In genomic region chr10:11035318-11035920, GRCh38 we compare ENCODE assay signal across 12 cellular contexts. TPM values are rescaled to one million over a fixed set of nuclear protein-coding genes. Genes with fewer than 3 reads are reported as not detected.
DNase-seq lines count a peak whose midpoint lies in the region; ATAC-seq and TF ChIP-seq lines count a peak whose summit lies in the region.
"Had no signal": no experiment of that assay in that cellular context is flagged by ENCODE, and none has a peak within 500 bp of the region (broad histone marks: within the 10 kb centered on the region; RNA-seq: fewer than 3 reads in every experiment).

No MANE protein-coding gene starts in this region.

- H3K27me3 ChIP-seq in BJ (ENCODE audit: control insufficient read depth, insufficient read depth, low read length) (no peaks in the 10 kb centered on the region), fibroblast of lung (ENCODE audit: control insufficient read depth, insufficient read depth, low read length) (no peaks in the 10 kb centered on the region), mesendoderm (ENCODE audit: insufficient read depth, low read length, poor library complexity) (no peaks in the 10 kb centered on the region)
- H3K27me3 ChIP-seq: testis had no signal

- ATAC-seq in HG02840 (IDR thresholded peaks at IDR 0.05; ENCODE audit: low FRiP score, unreplicated experiment) (no peak), GM19395 (IDR thresholded peaks at IDR 0.05; ENCODE audit: unreplicated experiment) (no peak)
- ATAC-seq: body of pancreas had no signal

- no peak overlapping the region for H3K9ac ChIP-seq in fibroblast of lung (ENCODE audit: insufficient read depth, low read length)
- peak overlapping the region; percentile 13 for H3K9ac ChIP-seq in mesendoderm (ENCODE audit: low read length)

- H4K8ac ChIP-seq in mesendoderm (ENCODE audit: low read depth, low read length) = no peak overlapping the region

- H3K4ac ChIP-seq in mesendoderm (ENCODE audit: low read depth, low read length) = no peak overlapping the region

- no peaks in the 10 kb centered on the region for H3K79me1 ChIP-seq in mesendoderm (ENCODE audit: low read length)

- H3K9me3 ChIP-seq in fibroblast of lung (ENCODE audit: control insufficient read depth, insufficient read depth, low read depth, low read length) = no peaks in the 10 kb centered on the region
- H3K9me3 ChIP-seq: body of pancreas, testis had no signal

- H3K27ac ChIP-seq in fibroblast of lung (ENCODE audit: insufficient read depth, low read length) = no peak overlapping the region
- peak overlapping the region; percentile 64 for H3K27ac ChIP-seq in mesendoderm (ENCODE audit: low read depth, low read length)
- H3K27ac ChIP-seq: body of pancreas, testis, WERI-Rb-1 had no signal

- H3K79me2 ChIP-seq in fibroblast of lung (ENCODE audit: control insufficient read depth, insufficient read depth, low read length) (no peaks in the 10 kb centered on the region), mesendoderm (ENCODE audit: control insufficient read depth, insufficient read depth, low read length) (no peaks in the 10 kb centered on the region)

- POLR2A ChIA-PET in BJ (lab: Charles Lee) = interaction anchor here (0.5 kb wide), 1 partner anchor 430 kb away, joined by 3 read pairs; no protein-coding TSS in a partner anchor

- peak overlapping the region; percentile 45 for H3K56ac ChIP-seq in mesendoderm (ENCODE audit: low read length)

- H4K5ac ChIP-seq in mesendoderm (ENCODE audit: low read length) = peak overlapping the region; percentile 37

- no peak overlapping the region for H2AFZ ChIP-seq in fibroblast of lung (ENCODE audit: low read length)

- H2BK120ac ChIP-seq in mesendoderm (ENCODE audit: low read depth, low read length) = peak overlapping the region; percentile 23

- peak overlapping the region; percentile 69 for H2BK5ac ChIP-seq in mesendoderm (ENCODE audit: low read length)

- H2BK15ac ChIP-seq in mesendoderm (replicated peaks; ENCODE audit: low read depth) = no peak overlapping the region

- no peaks in the 10 kb centered on the region for H3K4me1 ChIP-seq in fibroblast of lung (ENCODE audit: control insufficient read depth, extremely low read depth, insufficient read depth, low read length)
- peaks cover 7% of the 10 kb centered on the region for H3K4me1 ChIP-seq in mesendoderm (ENCODE audit: control insufficient read depth, low read depth, low read length)

- WGBS in mesendoderm (ENCODE audit: extremely low coverage, insufficient coverage, low lambda C conversion rate) = no CpG with 5 or more reads among the region's 4 CpGs

- no peak overlapping the region for H3K23ac ChIP-seq in mesendoderm (ENCODE audit: low read length)

- H3K36me3 ChIP-seq in BJ (ENCODE audit: control insufficient read depth, insufficient read depth, low read length) (no peaks in the 10 kb centered on the region), fibroblast of lung (ENCODE audit: control insufficient read depth, insufficient read depth, low read length) (no peaks in the 10 kb centered on the region), mesendoderm (ENCODE audit: control insufficient read depth, insufficient read depth, low read length) (no peaks in the 10 kb centered on the region)
- H3K36me3 ChIP-seq: WERI-Rb-1 had no signal

- H4K20me1 ChIP-seq in fibroblast of lung (ENCODE audit: control insufficient read depth, extremely low read depth, insufficient read depth, low read length) = no peaks in the 10 kb centered on the region

- H2AK5ac ChIP-seq in mesendoderm (ENCODE audit: low read length) = peak overlapping the region; percentile 8

- peak overlapping the region; percentile 86 for H3K18ac ChIP-seq in mesendoderm (ENCODE audit: low read length)

- H3K4me2 ChIP-seq in fibroblast of lung (ENCODE audit: extremely low read depth, insufficient read depth, low read length) (no peak overlapping the region), mesendoderm (ENCODE audit: low read length) (no peak overlapping the region)

- H3K4me3 ChIP-seq in BJ (ENCODE audit: low read depth, low read length) = no peak overlapping the region
- no peak overlapping the region for H3K4me3 ChIP-seq in fibroblast of lung (replicated peaks in 1 of 4; ENCODE audit: control extremely low read depth in 1 of 4, insufficient read depth in 1 of 4, low read depth in 3 of 4, low read length in 4 of 4)
- no peak overlapping the region for H3K4me3 ChIP-seq in mesendoderm (ENCODE audit: low read length)
- H3K4me3 ChIP-seq: body of pancreas, testis had no signal

- CTCF ChIA-PET in BJ (lab: Yijun Ruan, JAX) = interaction anchor here (0.6 to 2.7 kb wide), 18 partner anchors 9 to 1724 kb away, joined by 3 to 10 read pairs (median 3); no protein-coding TSS in a partner anchor

- DNase-seq in BJ (ENCODE audit: low read depth) = peak; percentile 17
- peak; percentile 16 for DNase-seq in OCI-M1 (lab: John Stamatoyannopoulos, UW)
- DNase-seq in fibroblast of lung (ENCODE audit: low read depth in 2 of 2) = peak; percentile 77 to 82
- peak; percentile 88 for DNase-seq in mesendoderm
- DNase-seq in NCI-H2171 (lab: John Stamatoyannopoulos, UW) = no peak
- DNase-seq in hippocampal formation (lab: John Stamatoyannopoulos, UW) = no peak
- DNase-seq: posterior cingulate gyrus, testis, WERI-Rb-1 had no signal

- TF ChIP-seq CTCF in BJ (IDR thresholded peaks at IDR 0.05; ENCODE audit: insufficient read depth, low read depth, low read length) = no peak
- TF ChIP-seq CTCF in fibroblast of lung (conservative IDR thresholded peaks at IDR 0.05 in 1 of 2, IDR thresholded peaks at IDR 0.05 in 1 of 2; ENCODE audit: low read depth in 1 of 2, low read length in 2 of 2) = no peak

RNA-seq across cellular contexts. Expression of gene CELF2, which starts 17.7 kb away (rescaled TPM):
- polyA plus RNA-seq in BJ (2011; rRNA removed) (7.6 and 8.8 TPM in 2 replicates), fibroblast of lung (16.9 and 43.3 TPM in 2 replicates)
- polyA minus RNA-seq in BJ (2011; rRNA and poly(A)+ RNA removed) = 7.3 and 7.8 TPM in 2 replicates
- 18.5 and 25.1 TPM in 2 replicates for total RNA-seq in fibroblast of lung
- polyA plus RNA-seq in fibroblast of lung (2012) = 11.3 and 23.8 TPM in 2 replicates
- polyA minus RNA-seq in fibroblast of lung (ENCODE audit: low replicate concordance) = 15.4 and 51.3 TPM in 2 replicates
- 9.2 TPM for polyA plus RNA-seq in mesendoderm (2013, experiment 1 of 2)
- polyA plus RNA-seq in mesendoderm (2013, experiment 2 of 2) = 9.4 TPM

Comparison
In these comparisons a context has a peak if more than half of its experiments do, and no peak if none do; other contexts are left out.
1. DNase-seq: peak in BJ (single experiment), OCI-M1 (single experiment), fibroblast of lung (2 of 2) and mesendoderm (single experiment); none in NCI-H2171 (single experiment) and hippocampal formation (0 of 2).